17 cellular contexts compared by ENCODE assay signal in genomic region chr13:41289463-41289881, GRCh38.
"Had no signal": no experiment of that assay in that cellular context is flagged by ENCODE, and none has a peak within 500 bp of the region (broad histone marks: within the 10 kb centered on the region; RNA-seq: fewer than 3 reads in every experiment).

No MANE protein-coding gene starts in this region.

- ATAC-seq: activated naive CD4-positive, alpha-beta T cell treated with anti-CD3 and anti-CD28 coated beads, Interleukin-2, amount 50 U/mL, for 72 hours; activated T-helper 17 cell treated with anti-CD3 and anti-CD28 coated beads, Interleukin-2, amount 50 U/mL, for 72 hours; foreskin keratinocyte; left lobe of liver; lower lobe of right lung; stimulated activated naive CD8-positive, alpha-beta T cell treated with anti-CD3 and anti-CD28 coated beads, Interleukin-15, Interleukin-2, amounts not matched to agents 100 U/mL and 50 U/mL, for 24 hours had no signal

- H3K27me3 Mint-ChIP-seq: activated T-cell treated with anti-CD3 and anti-CD28 coated beads, Interleukin-2, amount 50 U/mL, for 24 hours; activated T-helper 17 cell treated with anti-CD3 and anti-CD28 coated beads, Interleukin-2, amount 50 U/mL, for 72 hours had no signal

- H3K4me3 ChIP-seq: lower lobe of right lung, tibial artery had no signal

- H3K4me1 ChIP-seq: lower lobe of right lung, tibial artery had no signal

- H3K27ac ChIP-seq: foreskin keratinocyte, lower lobe of right lung, tibial artery had no signal

- H3K36me3 ChIP-seq: lower lobe of right lung, tibial artery had no signal

- H3K27me3 ChIP-seq: foreskin keratinocyte, tibial artery had no signal

- H3K27ac Mint-ChIP-seq: activated naive CD4-positive, alpha-beta T cell treated with anti-CD3 and anti-CD28 coated beads, Interleukin-2, amount 50 U/mL, for 72 hours; activated T-cell treated with anti-CD3 and anti-CD28 coated beads, Interleukin-2, amount 50 U/mL, for 24 hours; activated T-helper 17 cell treated with anti-CD3 and anti-CD28 coated beads, Interleukin-2, amount 50 U/mL, for 72 hours; naive B cell had no signal

- H3K4me1 Mint-ChIP-seq: naive B cell, neural crest cell had no signal

- H3K9me3 Mint-ChIP-seq: activated T-helper 17 cell treated with anti-CD3 and anti-CD28 coated beads, Interleukin-2, amount 50 U/mL, for 72 hours had no signal

- H3K9me3 ChIP-seq: lower lobe of right lung had no signal

- DNase-seq: activated T-cell treated with anti-CD3 and anti-CD28 coated beads, Interleukin-2, amount 50 U/mL, for 24 hours; central memory CD4-positive, alpha-beta T cell; effector memory CD4-positive, alpha-beta T cell; foreskin keratinocyte; lower lobe of right lung; mesendoderm; naive B cell; occipital lobe; posterior cingulate gyrus; stimulated activated CD4-positive, alpha-beta T cell treated with anti-CD3 and anti-CD28 coated beads, Interleukin-4, amount 100 ng/mL, for 4 hours; stimulated activated naive CD8-positive, alpha-beta T cell treated with anti-CD3 and anti-CD28 coated beads, Interleukin-15, Interleukin-2, amounts not matched to agents 100 U/mL and 50 U/mL, for 24 hours; substantia nigra; tibial artery had no signal

- H3K4me3 Mint-ChIP-seq: activated T-cell treated with anti-CD3 and anti-CD28 coated beads, Interleukin-2, amount 50 U/mL, for 24 hours; activated T-helper 17 cell treated with anti-CD3 and anti-CD28 coated beads, Interleukin-2, amount 50 U/mL, for 72 hours; naive B cell; neural crest cell had no signal
